In the genomic region with DNA sequence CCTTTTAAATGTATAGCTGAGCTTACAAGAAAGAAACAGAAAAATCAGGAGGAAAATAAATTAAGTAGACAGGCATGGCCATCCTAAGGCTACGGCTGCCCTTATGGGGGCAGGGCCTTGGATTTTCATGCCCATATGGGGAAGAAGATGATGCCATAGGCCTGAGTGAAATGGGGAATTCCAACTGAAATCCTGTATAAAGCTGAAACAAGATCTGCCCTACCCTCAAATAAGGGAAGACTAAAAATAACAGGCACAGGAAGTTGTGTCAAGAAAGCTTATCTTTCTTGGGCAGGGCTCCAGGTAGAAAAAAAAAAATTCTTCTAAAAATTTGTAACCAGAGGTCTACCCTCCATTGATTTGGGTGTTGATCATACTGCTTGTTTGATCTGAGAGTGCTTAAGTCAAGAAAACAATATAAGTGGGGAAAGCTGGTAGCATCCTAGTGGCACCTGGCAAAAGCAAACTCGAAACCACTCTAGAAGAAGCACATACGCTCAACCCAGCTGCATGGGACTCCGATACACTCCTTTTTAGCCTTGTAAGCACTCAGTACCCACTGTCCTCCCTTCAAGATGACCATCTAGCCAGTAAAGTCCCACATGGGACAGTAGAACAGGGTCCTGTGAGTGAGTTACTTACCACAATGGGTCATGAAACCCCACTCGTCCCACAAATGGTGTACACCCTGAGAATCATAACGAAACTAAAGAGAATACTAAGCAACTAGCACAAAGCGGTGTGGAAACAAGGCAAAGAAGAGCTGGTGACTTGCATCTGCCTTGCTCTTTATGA, we compare ENCODE assay signal across 13 cellular contexts. TPM values are rescaled to one million over a fixed set of nuclear protein-coding genes. Genes with fewer than 3 reads are reported as not detected.
DNase-seq lines count a peak whose midpoint lies in the region; ATAC-seq, FAIRE-seq and TF ChIP-seq lines count a peak whose summit lies in the region.
"Had no signal": no experiment of that assay in that cellular context is flagged by ENCODE, and none has a peak within 500 bp of the region (broad histone marks: within the 10 kb centered on the region; RNA-seq: fewer than 3 reads in every experiment).

No MANE protein-coding gene starts in this region.

- POLR2A ChIA-PET in AG04450 (lab: Yijun Ruan, JAX): no interaction called here

- no peak overlapping the region for H3K27ac Mint-ChIP-seq in astrocyte (ENCODE audit: unreplicated experiment)
- H3K27ac Mint-ChIP-seq in effector memory CD8-positive, alpha-beta T cell: no peak overlapping the region

- H3K27me3 Mint-ChIP-seq in astrocyte (ENCODE audit: low read depth, unreplicated experiment): no peaks in the 10 kb centered on the region
- H3K27me3 Mint-ChIP-seq in effector memory CD8-positive, alpha-beta T cell: peaks cover 50 to 64% of the 10 kb centered on the region in 2 donors

- H3K36me3 ChIP-seq in astrocyte (ENCODE audit: insufficient read depth, low read length): no peaks in the 10 kb centered on the region
- H3K36me3 ChIP-seq: SJSA1 had no signal

- H3K9me3 Mint-ChIP-seq in astrocyte (ENCODE audit: unreplicated experiment): peaks cover under 1% of the 10 kb centered on the region
- H3K9me3 Mint-ChIP-seq in effector memory CD8-positive, alpha-beta T cell: no peaks in the 10 kb centered on the region

- H3K9me3 ChIP-seq in AG04450 (ENCODE audit: control insufficient read depth, insufficient read depth, low read length): no peaks in the 10 kb centered on the region
- H3K9me3 ChIP-seq in astrocyte (ENCODE audit: insufficient read depth, low read depth, low read length): no peaks in the 10 kb centered on the region
- H3K9me3 ChIP-seq: SJSA1 had no signal

- DNase-seq in AG04450 (ENCODE audit: low read depth, low spot score) (peak; percentile 20), astrocyte (ENCODE audit: low read depth) (peak; percentile 12), NCI-H345 (lab: John Stamatoyannopoulos, UW) (no peak), NCI-H1092 (lab: John Stamatoyannopoulos, UW) (no peak)
- no peak for DNase-seq in effector memory CD8-positive, alpha-beta T cell
- DNase-seq: activated CD4-positive, alpha-beta T cell treated with anti-CD3 and anti-CD28 coated beads for 48 hours; NCI-H446; stimulated activated CD4-positive, alpha-beta T cell treated with anti-CD3 and anti-CD28 coated beads, Interleukin-12 subunit alpha, Interleukin-12 subunit beta, amount 100 ng/mL, for 4 hours had no signal

- ATAC-seq in GM19463 (IDR thresholded peaks at IDR 0.05; ENCODE audit: unreplicated experiment): peak; percentile 67
- ATAC-seq in HG03175 (IDR thresholded peaks at IDR 0.05; ENCODE audit: unreplicated experiment): peak; percentile 50
- ATAC-seq in HG03469 (IDR thresholded peaks at IDR 0.05; ENCODE audit: unreplicated experiment): no peak
- ATAC-seq in effector memory CD8-positive, alpha-beta T cell (replicated peaks): no peak

- TF ChIP-seq CTCF in AG04450 (IDR thresholded peaks at IDR 0.05; ENCODE audit: low read depth, low read length) (no peak), astrocyte (IDR thresholded peaks at IDR 0.05; ENCODE audit: insufficient read depth, low read depth, low read length) (no peak)

- no peak overlapping the region for H3K4me2 ChIP-seq in astrocyte (ENCODE audit: low read length)

- H3K9ac ChIP-seq in astrocyte (ENCODE audit: low read length): no peak overlapping the region

- H3K27me3 ChIP-seq in AG04450 (ENCODE audit: control insufficient read depth, insufficient read depth, low read length): no peaks in the 10 kb centered on the region
- no peaks in the 10 kb centered on the region for H3K27me3 ChIP-seq in astrocyte (ENCODE audit: insufficient read depth, low read length)
- H3K27me3 ChIP-seq: SJSA1 had no signal

- no peak overlapping the region for H3K4me3 ChIP-seq in AG04450 (ENCODE audit: low read depth, low read length)
- H3K4me3 ChIP-seq in astrocyte (ENCODE audit: insufficient read depth, low read depth, low read length): no peak overlapping the region
- H3K4me3 ChIP-seq: SJSA1 had no signal

- no peak overlapping the region for H3K4me3 Mint-ChIP-seq in astrocyte (ENCODE audit: unreplicated experiment)
- H3K4me3 Mint-ChIP-seq in effector memory CD8-positive, alpha-beta T cell: no peak overlapping the region

- no peaks in the 10 kb centered on the region for H3K79me2 ChIP-seq in astrocyte (ENCODE audit: insufficient read depth, low read length)

- peaks cover 2% of the 10 kb centered on the region for H3K4me1 Mint-ChIP-seq in astrocyte (ENCODE audit: low read depth, unreplicated experiment)
- H3K4me1 Mint-ChIP-seq in effector memory CD8-positive, alpha-beta T cell (ENCODE audit: low read depth in 2 of 2): no peaks in the 10 kb centered on the region

- H3K27ac ChIP-seq in AG04450 (ENCODE audit: low read depth, low read length) (no peak overlapping the region), astrocyte (ENCODE audit: low read depth, low read length) (no peak overlapping the region)
- H3K27ac ChIP-seq: SJSA1 had no signal

- peaks cover 2% of the 10 kb centered on the region for H3K36me3 Mint-ChIP-seq in astrocyte (ENCODE audit: low read depth, unreplicated experiment)
- H3K36me3 Mint-ChIP-seq in effector memory CD8-positive, alpha-beta T cell (ENCODE audit: insufficient read depth): no peaks in the 10 kb centered on the region

- CTCF ChIA-PET in AG04450 (lab: Charles Lee): interaction anchor here (0.6 to 1.5 kb wide), 5 partner anchors 21 to 431 kb away, joined by 3 to 5 read pairs (median 4); partner anchors contain the start of gene DNAH7

- no peaks in the 10 kb centered on the region for H3K4me1 ChIP-seq in astrocyte (ENCODE audit: insufficient read depth, low read length)
- H3K4me1 ChIP-seq: SJSA1 had no signal

- FAIRE-seq in astrocyte (lab: Jason Lieb, UNC): no peak
- FAIRE-seq: endometrium had no signal

- no peaks in the 10 kb centered on the region for H4K20me1 ChIP-seq in astrocyte (ENCODE audit: insufficient read depth, low read length)

- H2AFZ ChIP-seq in astrocyte (ENCODE audit: low read depth, low read length): no peak overlapping the region

RNA-seq across cellular contexts. Expression of gene DNAH7, which starts 22.3 kb away (rescaled TPM):
- 0.74 and 1.2 TPM in 2 replicates for polyA plus RNA-seq in AG04450 (2011; rRNA removed)
- polyA minus RNA-seq in AG04450 (2011; rRNA and poly(A)+ RNA removed): 0.22 and 1.0 TPM in 2 replicates
- 0.79 and 1.2 TPM in 2 replicates for total RNA-seq in astrocyte

Comparison
In these comparisons a context has a peak if more than half of its experiments do, and no peak if none do; other contexts are left out.
1. DNase-seq: peak in AG04450 (single experiment) and astrocyte (single experiment); none in effector memory CD8-positive, alpha-beta T cell (0 of 3), NCI-H345 (single experiment) and NCI-H1092 (single experiment).
2. ATAC-seq: peak in GM19463 (single experiment) and HG03175 (single experiment); none in HG03469 (single experiment) and effector memory CD8-positive, alpha-beta T cell (single experiment).